Comparison of ENCODE assay signal across 2 cellular contexts in genomic region chr5:33957789-33958575, GRCh38.
TF ChIP-seq lines count a peak whose summit lies in the region.

No MANE protein-coding gene starts in this region.

TF ChIP-seq in IMR-90, 13 proteins besides CTCF, POLR2A, EP300 and RAD21:
- TF ChIP-seq USF2 (IDR thresholded peaks at IDR 0.05; ENCODE audit: low read depth, low read length) (no peak), MAZ (IDR thresholded peaks at IDR 0.05; ENCODE audit: borderline replicate concordance, low read depth, low read length) (no peak), RFX5 (IDR thresholded peaks at IDR 0.05; ENCODE audit: low read depth, low read length) (no peak), NFE2L2 (IDR thresholded peaks at IDR 0.05; ENCODE audit: low read depth, low read length) (no peak), MXI1 (IDR thresholded peaks at IDR 0.05; ENCODE audit: borderline replicate concordance, low read depth, low read length) (no peak), SMC3 (IDR thresholded peaks at IDR 0.05; ENCODE audit: low read depth, low read length) (no peak), CHD1 (IDR thresholded peaks at IDR 0.05; ENCODE audit: low read depth, low read length) (no peak), ELK1 (IDR thresholded peaks at IDR 0.05; ENCODE audit: borderline replicate concordance, low read depth, low read length) (no peak), MAFK (IDR thresholded peaks at IDR 0.05; ENCODE audit: low read depth, low read length) (peak; percentile 69)

TF ChIP-seq in H1, 55 proteins besides CTCF, POLR2A, EP300 and RAD21:
- TF ChIP-seq SUZ12 (IDR thresholded peaks at IDR 0.05; ENCODE audit: low read length) (no peak), POLR2AphosphoS5 (IDR thresholded peaks at IDR 0.05; ENCODE audit: low read depth, low read length) (no peak), CHD7 (IDR thresholded peaks at IDR 0.05; ENCODE audit: insufficient replicate concordance, low read length) (no peak), TBP (IDR thresholded peaks at IDR 0.05; ENCODE audit: low read depth, low read length) (no peak), NRF1 (IDR thresholded peaks at IDR 0.05; ENCODE audit: low read depth, low read length) (no peak), CREB1 (IDR thresholded peaks at IDR 0.05) (no peak), SAP30 (IDR thresholded peaks at IDR 0.05; ENCODE audit: insufficient read depth, insufficient replicate concordance, low read length) (no peak), YY1 (IDR thresholded peaks at IDR 0.05; ENCODE audit: low read depth, low read length) (no peak), RXRA (IDR thresholded peaks at IDR 0.05; ENCODE audit: insufficient read depth, low read depth, low read length) (no peak), SIRT6 (IDR thresholded peaks at IDR 0.05; ENCODE audit: low read length) (no peak), FOSL1 (IDR thresholded peaks at IDR 0.05; ENCODE audit: insufficient read depth, low read depth, low read length) (no peak), HDAC6 (IDR thresholded peaks at IDR 0.05; ENCODE audit: low read depth, low read length) (no peak), CEBPB (IDR thresholded peaks at IDR 0.05; ENCODE audit: low read depth, low read length) (no peak), ATF3 (IDR thresholded peaks at IDR 0.05; ENCODE audit: insufficient read depth, low read depth, low read length) (no peak), SIX5 (IDR thresholded peaks at IDR 0.05; ENCODE audit: low read depth, low read length) (no peak), GTF2F1 (IDR thresholded peaks at IDR 0.05; ENCODE audit: borderline replicate concordance, low read depth, low read length) (no peak), MAFK (IDR thresholded peaks at IDR 0.05; ENCODE audit: low read depth, low read length) (no peak)
